1 cellular context compared by ENCODE assay signal in genomic region chr11:57656936-57657289, GRCh38.
TF ChIP-seq lines count a peak whose summit lies in the region.

No MANE protein-coding gene starts in this region.

TF ChIP-seq in HCT116, 20 proteins besides CTCF, POLR2A, EP300 and RAD21 (continued from another document):
- TF ChIP-seq YY1 (IDR thresholded peaks at IDR 0.05; ENCODE audit: extremely low read depth, insufficient replicate concordance, low read depth, low read length) (no peak), EZH2 (IDR thresholded peaks at IDR 0.05) (no peak), CEBPB (IDR thresholded peaks at IDR 0.05; ENCODE audit: low read depth) (no peak), ZFX (IDR thresholded peaks at IDR 0.05) (no peak), MAX (IDR thresholded peaks at IDR 0.05) (no peak), SIN3A (IDR thresholded peaks at IDR 0.05; ENCODE audit: low read depth) (no peak), REST (IDR thresholded peaks at IDR 0.05; ENCODE audit: low read depth) (no peak), FOSL1 (IDR thresholded peaks at IDR 0.05; ENCODE audit: low read depth) (no peak), EZH2phosphoT487 (IDR thresholded peaks at IDR 0.05; ENCODE audit: borderline replicate concordance) (no peak), SP1 (IDR thresholded peaks at IDR 0.05; ENCODE audit: low read depth) (no peak), CBX3 (IDR thresholded peaks at IDR 0.05; ENCODE audit: low read depth) (no peak), TCF7L2 (IDR thresholded peaks at IDR 0.05; ENCODE audit: borderline replicate concordance, extremely low read depth, insufficient read depth, insufficient read length) (no peak), ZNF274 (IDR thresholded peaks at IDR 0.05; ENCODE audit: low read depth, low read length) (no peak), JUND (IDR thresholded peaks at IDR 0.05) (no peak), ELF1 (IDR thresholded peaks at IDR 0.05; ENCODE audit: borderline replicate concordance, low read depth) (no peak)
